8 cellular contexts compared by ENCODE assay signal in genomic region chr2:216606551-216607527, GRCh38. TPM values are rescaled to one million over a fixed set of nuclear protein-coding genes. Genes with fewer than 3 reads are reported as not detected.
DNase-seq lines count a peak whose midpoint lies in the region; ATAC-seq, FAIRE-seq and TF ChIP-seq lines count a peak whose summit lies in the region.

No MANE protein-coding gene starts in this region.

- ATAC-seq in GM21381 (IDR thresholded peaks at IDR 0.05; ENCODE audit: unreplicated experiment) (peak; percentile 93), IMR-90 (ENCODE audit: low read depth) (no peak), pancreas (no peak)

- H3K4me3 ChIP-seq in IMR-90 (ENCODE audit: insufficient read depth, low read depth, low read length) (no peak overlapping the region), pancreas (no peak overlapping the region)

- CTCF ChIA-PET in IMR-90 (lab: Yijun Ruan, JAX), result no interaction called here
- CTCF ChIA-PET in MCF 10A (lab: Yijun Ruan, JAX), result interaction anchor here (1.2 kb wide), 1 partner anchor 90 kb away, joined by 4 read pairs; no protein-coding TSS in a partner anchor

- BruUV-seq in IMR-90 (replicated peaks; lab: Mats Ljungman, UMichigan) (no TSS peak), MCF 10A (replicated peaks; lab: Mats Ljungman, UMichigan) (no TSS peak)

- intact Hi-C loops in IMR-90 (cut with micrococcal nuclease) (no loop called here), posterior cingulate gyrus (cut with DNase I) (no loop called here), pancreas (cut with DNase I) (no loop called here), MCF 10A (cut with micrococcal nuclease) (no loop called here)

- no peak overlapping the region for H2BK15ac ChIP-seq in IMR-90 (ENCODE audit: low read depth, low read length)

- no peak overlapping the region for H2BK5ac ChIP-seq in IMR-90 (ENCODE audit: low read depth, low read length, poor library complexity, severe bottlenecking)

- H3K18ac ChIP-seq in IMR-90 (ENCODE audit: low read depth, low read length), result no peak overlapping the region

- H3K23ac ChIP-seq in IMR-90 (ENCODE audit: low read depth, low read length), result no peak overlapping the region

- H3K4me1 Mint-ChIP-seq in nephron progenitor cell (peaks cover 58% of the 10 kb centered on the region), MCF 10A (ENCODE audit: insufficient read depth, unreplicated experiment) (peaks cover 13% of the 10 kb centered on the region)

- H2BK120ac ChIP-seq in IMR-90 (ENCODE audit: low read depth, low read length), result no peak overlapping the region

- H3K4me2 ChIP-seq in IMR-90 (ENCODE audit: low read depth, low read length), result no peak overlapping the region

- H3K36me3 Mint-ChIP-seq in nephron progenitor cell (ENCODE audit: low read depth), result peaks cover 7% of the 10 kb centered on the region
- no peaks in the 10 kb centered on the region for H3K36me3 Mint-ChIP-seq in MCF 10A (ENCODE audit: insufficient read depth, unreplicated experiment)

- H4K5ac ChIP-seq in IMR-90 (ENCODE audit: low read depth, low read length), result no peak overlapping the region

- no peak overlapping the region for H3K27ac Mint-ChIP-seq in nephron progenitor cell
- no peak overlapping the region for H3K27ac Mint-ChIP-seq in MCF 10A (ENCODE audit: low read depth, unreplicated experiment)

- TF ChIP-seq RAD21 in IMR-90 (IDR thresholded peaks at IDR 0.05; ENCODE audit: low read length), result no peak

- H3K27ac ChIP-seq in IMR-90 (ENCODE audit: insufficient read depth, low read length) (no peak overlapping the region), pancreas (no peak overlapping the region)

- in situ Hi-C loops in IMR-90 (cut with MboI; ENCODE audit: low sequenced_read_pairs), result no loop called here

- no peak overlapping the region for H4K8ac ChIP-seq in IMR-90 (ENCODE audit: low read depth in 2 of 2, low read length in 2 of 2)

- H3K9me3 ChIP-seq in IMR-90 (ENCODE audit: control insufficient read depth, insufficient read depth, low read length), result no peaks in the 10 kb centered on the region
- no peaks in the 10 kb centered on the region for H3K9me3 ChIP-seq in pancreas

- no peaks in the 10 kb centered on the region for H3K79me1 ChIP-seq in IMR-90 (ENCODE audit: low read depth in 1 of 2, low read length in 2 of 2)

- 0 out of 2 replicates have a peak overlapping the region, but pooled peaks have one; percentile 34 for H2AK5ac ChIP-seq in IMR-90 (ENCODE audit: low read depth, low read length)

- no peak for FAIRE-seq in pancreas (lab: Jason Lieb, UNC)

- H2AK9ac ChIP-seq in IMR-90 (replicated peaks; ENCODE audit: low read depth, low read length, poor library complexity), result no peak overlapping the region

- H3K27me3 ChIP-seq in IMR-90 (ENCODE audit: control insufficient read depth, insufficient read depth, low read length) (peaks cover 59% of the 10 kb centered on the region), pancreas (no peaks in the 10 kb centered on the region)

- no peak overlapping the region for H4K91ac ChIP-seq in IMR-90 (ENCODE audit: insufficient read depth, low read depth, low read length)

- H3K56ac ChIP-seq in IMR-90 (ENCODE audit: extremely low read depth, insufficient read depth, low read length), result no peak overlapping the region

- no peak overlapping the region for H2AFZ ChIP-seq in IMR-90 (replicated peaks; ENCODE audit: low read length, poor library complexity)

- H4K20me1 ChIP-seq in IMR-90 (ENCODE audit: insufficient read depth, low read length), result no peaks in the 10 kb centered on the region

- no peak overlapping the region for H3K4ac ChIP-seq in IMR-90 (ENCODE audit: low read depth, low read length)

- WGBS in IMR-90 (ENCODE audit: extremely low coverage in 2 of 2, insufficient read length in 1 of 2), 2 experiments, result 74% methylated on average over 10 of the region's 30 CpGs; no CpG with 5 or more reads in 1 of the 2 experiments
- WGBS in pancreas, 2 donors, result 60 to 72% methylated on average over 30 of the region's 30 CpGs

- TF ChIP-seq POLR2A in IMR-90 (IDR thresholded peaks at IDR 0.05; ENCODE audit: low read depth, low read length), result no peak

- dilution Hi-C loops in IMR-90 (cut with HindIII; ENCODE audit: low sequenced_read_pairs, unreplicated experiment), result no loop called here

- POLR2A ChIA-PET in IMR-90 (lab: Charles Lee; ENCODE audit: unreplicated experiment), result no interaction called here
- POLR2A ChIA-PET in MCF 10A (lab: Yijun Ruan, JAX), result no interaction called here

- H3K14ac ChIP-seq in IMR-90 (replicated peaks; ENCODE audit: low read depth, low read length), result no peak overlapping the region

- DNase-seq in COR-L47 (lab: John Stamatoyannopoulos, UW), result peak; percentile 68
- DNase-seq in IMR-90, result no peak
- DNase-seq in activated CD8-positive, alpha-beta memory T cell treated with anti-CD3 and anti-CD28 coated beads for 48 hours (ENCODE audit: low read depth in 2 of 3, low spot score in 2 of 3), result peak; percentile 39 to 52 (median 40)
- peak; percentile 35 for DNase-seq in nephron progenitor cell
- no peak for DNase-seq in posterior cingulate gyrus
- DNase-seq in pancreas, result no peak
- no peak for DNase-seq in MCF 10A (ENCODE audit: unreplicated experiment)

- H3K9me1 ChIP-seq in IMR-90 (ENCODE audit: insufficient read depth, low read length), result no peaks in the 10 kb centered on the region

- TF ChIP-seq CTCF in IMR-90 (conservative IDR thresholded peaks at IDR 0.05; ENCODE audit: low read depth, low read length) (no peak), nephron progenitor cell (IDR thresholded peaks at IDR 0.05) (no peak), pancreas (IDR thresholded peaks at IDR 0.05) (no peak), MCF 10A (IDR thresholded peaks at IDR 0.05; ENCODE audit: unreplicated experiment) (no peak)

- H3K4me1 ChIP-seq in IMR-90 (ENCODE audit: control insufficient read depth, insufficient read depth, low read length), result peaks cover 8% of the 10 kb centered on the region; the same call in 1 of the 2 replicates
- peaks cover 0 to 3% (median 0%) of the 10 kb centered on the region in 3 donors for H3K4me1 ChIP-seq in pancreas

- H3K36me3 ChIP-seq in IMR-90 (ENCODE audit: control insufficient read depth, insufficient read depth, low read length), result no peaks in the 10 kb centered on the region
- no peaks in the 10 kb centered on the region for H3K36me3 ChIP-seq in pancreas

- H3K4me3 Mint-ChIP-seq in nephron progenitor cell (peak overlapping the region; percentile 61), MCF 10A (ENCODE audit: unreplicated experiment) (no peak overlapping the region)

- no peak overlapping the region for H3K9ac ChIP-seq in IMR-90 (ENCODE audit: low read depth, low read length)

- H3K27me3 Mint-ChIP-seq in nephron progenitor cell (ENCODE audit: low read depth, poor library complexity), result peaks cover 22% of the 10 kb centered on the region
- peaks cover 18% of the 10 kb centered on the region for H3K27me3 Mint-ChIP-seq in MCF 10A (ENCODE audit: insufficient read depth, unreplicated experiment)

- H3K9me3 Mint-ChIP-seq in nephron progenitor cell, result peaks cover 8% of the 10 kb centered on the region
- H3K9me3 Mint-ChIP-seq in MCF 10A (ENCODE audit: unreplicated experiment), result no peaks in the 10 kb centered on the region

- no peak overlapping the region for H2BK20ac ChIP-seq in IMR-90 (ENCODE audit: low read depth, low read length)

TF ChIP-seq in IMR-90, 13 proteins besides CTCF, POLR2A, EP300 and RAD21:
- TF ChIP-seq USF2 (IDR thresholded peaks at IDR 0.05; ENCODE audit: low read depth, low read length) (no peak), CHD1 (IDR thresholded peaks at IDR 0.05; ENCODE audit: low read depth, low read length) (no peak), MXI1 (IDR thresholded peaks at IDR 0.05; ENCODE audit: borderline replicate concordance, low read depth, low read length) (no peak), NFE2L2 (IDR thresholded peaks at IDR 0.05; ENCODE audit: low read depth, low read length) (no peak), MAFK (IDR thresholded peaks at IDR 0.05; ENCODE audit: low read depth, low read length) (no peak), RFX5 (IDR thresholded peaks at IDR 0.05; ENCODE audit: low read depth, low read length) (no peak), SMC3 (IDR thresholded peaks at IDR 0.05; ENCODE audit: low read depth, low read length) (no peak), CEBPB (IDR thresholded peaks at IDR 0.05; ENCODE audit: low read depth, low read length) (no peak), MAZ (IDR thresholded peaks at IDR 0.05; ENCODE audit: borderline replicate concordance, low read depth, low read length) (no peak), RCOR1 (IDR thresholded peaks at IDR 0.05; ENCODE audit: insufficient replicate concordance, low read length) (no peak)

RNA-seq across cellular contexts. Expression of gene IGFBP2, which starts 26.4 kb away (rescaled TPM):
- 33.5 and 36.7 TPM in 2 replicates for total RNA-seq in IMR-90 (2012; rRNA removed)
- polyA plus RNA-seq in IMR-90 (2012; rRNA removed), result 236 and 257 TPM in 2 replicates
- polyA plus RNA-seq in IMR-90 (2012; cell fraction: cytosol; rRNA removed), result 205 and 355 TPM in 2 replicates
- 73.3 and 119 TPM in 2 replicates for polyA plus RNA-seq in IMR-90 (2012; cell fraction: nucleus; rRNA removed; ENCODE audit: low replicate concordance)
- total RNA-seq in pancreas, result 100 to 1,000 TPM in 4 of 6 donors, 10 to 100 TPM in 2; 76.3 to 211 (median 155) TPM
- 10 to 100 TPM; 43.1 to 56.5 TPM for polyA plus RNA-seq in pancreas
- 18.3 and 32.0 TPM in 2 replicates for total RNA-seq in MCF 10A (2022)

Comparison
In these comparisons a context has a peak if more than half of its experiments do, and no peak if none do; other contexts are left out.
1. DNase-seq: peak in COR-L47 (single experiment), activated CD8-positive, alpha-beta memory T cell treated with anti-CD3 and anti-CD28 coated beads for 48 hours (3 of 3) and nephron progenitor cell (single experiment); none in IMR-90 (single experiment), posterior cingulate gyrus (0 of 10), pancreas (0 of 6) and MCF 10A (single experiment).